ENCODE assay signal across 31 cellular contexts in the genomic region with DNA sequence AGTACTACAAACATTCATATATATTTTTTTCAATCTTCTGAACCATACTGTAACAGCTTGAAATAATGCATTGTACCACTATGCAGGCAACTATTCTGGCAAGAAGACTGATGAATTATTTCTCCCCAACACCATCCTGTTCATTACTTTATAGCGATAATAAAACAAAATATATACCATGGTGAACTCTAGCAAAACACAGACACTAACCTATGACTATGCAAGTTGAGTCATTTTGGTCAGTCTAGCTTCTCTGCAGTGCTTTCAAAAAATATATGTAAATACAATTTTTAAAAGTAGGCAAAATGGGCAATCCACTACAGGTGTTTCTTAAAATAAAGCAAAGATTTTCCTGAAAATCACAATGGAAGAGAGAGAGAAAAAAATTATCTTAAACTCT.
"Had no signal": no experiment of that assay in that cellular context is flagged by ENCODE, and none has a peak within 500 bp of the region (broad histone marks: within the 10 kb centered on the region; RNA-seq: fewer than 3 reads in every experiment).

No MANE protein-coding gene starts in this region.

- H3K27me3 ChIP-seq: adrenal gland, ascending aorta, body of pancreas, brain microvascular endothelial cell, breast epithelium, cardiac muscle cell had no signal

- H3K4me1 ChIP-seq: adrenal gland, ascending aorta, breast epithelium had no signal

- H3K27ac ChIP-seq: adrenal gland, ascending aorta, body of pancreas, brain microvascular endothelial cell, breast epithelium, cardiac muscle cell had no signal

- H3K9me3 ChIP-seq: adrenal gland, ascending aorta, body of pancreas, breast epithelium had no signal

- DNase-seq: activated effector memory CD4-positive, alpha-beta T cell treated with anti-CD3 and anti-CD28 coated beads, Interleukin-2, amount 50 U/mL, for 16 hours; activated effector memory CD4-positive, alpha-beta T cell treated with Interleukin-2 at 50 U/mL for 16 hours; activated gamma-delta T cell; activated gamma-delta T cell treated with Interleukin-2 at 50 U/mL for 16 hours; activated naive CD4-positive, alpha-beta T cell; activated naive CD4-positive, alpha-beta T cell treated with anti-CD3 and anti-CD28 coated beads for 36 hours; activated naive CD4-positive, alpha-beta T cell treated with anti-CD3 and anti-CD28 coated beads, Interleukin-2, amount 10 ng/mL, durations not matched to agents 7 days and 5 days; activated naive CD4-positive, alpha-beta T cell treated with anti-CD3 and anti-CD28 coated beads, Interleukin-2, amount 50 U/mL, for 16 hours; activated naive CD4-positive, alpha-beta T cell treated with Interleukin-2 at 50 U/mL for 16 hours; activated naive CD8-positive, alpha-beta T cell treated with anti-CD3 and anti-CD28 coated beads for 36 hours; activated naive CD8-positive, alpha-beta T cell treated with anti-CD3 and anti-CD28 coated beads, Interleukin-2, amount 10 ng/mL, durations not matched to agents 7 days and 5 days; activated naive CD8-positive, alpha-beta T cell treated with anti-CD3 and anti-CD28 coated beads, Interleukin-2, amount 50 U/mL, for 24 hours; activated T-cell treated with anti-CD3 and anti-CD28 coated beads, Interleukin-2, amount 50 U/mL, for 1 hour; activated T-cell treated with anti-CD3 and anti-CD28 coated beads, Interleukin-2, amount 50 U/mL, for 24 hours; activated T-cell treated with anti-CD3 and anti-CD28 coated beads, Interleukin-2, amount 50 U/mL, for 4 hours; activated T-cell treated with anti-CD3 and anti-CD28 coated beads, Interleukin-2, amount 50 U/mL, for 48 hours; activated T-cell treated with anti-CD3 and anti-CD28 coated beads, Interleukin-2, amount 50 U/mL, for 72 hours; adrenal gland; amniotic stem cell; amygdala; anterior cingulate cortex; aorta; body of pancreas; brain microvascular endothelial cell; caudate nucleus; central memory CD4-positive, alpha-beta T cell; cerebellar nuclear complex had no signal

- H3K36me3 ChIP-seq: breast epithelium had no signal

- ATAC-seq: activated naive CD8-positive, alpha-beta T cell treated with anti-CD3 and anti-CD28 coated beads, Interleukin-2, amount 50 U/mL, for 24 hours; activated T-cell treated with anti-CD3 and anti-CD28 coated beads, Interleukin-2, amount 50 U/mL, for 4 hours; activated T-cell treated with anti-CD3 and anti-CD28 coated beads, Interleukin-2, amount 50 U/mL, for 72 hours; activated T-helper 17 cell treated with anti-CD3 and anti-CD28 coated beads, Interleukin-2, amount 50 U/mL, for 72 hours; body of pancreas had no signal

- H3K4me3 ChIP-seq: adrenal gland, ascending aorta, body of pancreas, breast epithelium, cardiac muscle cell had no signal
